In the genomic region with DNA sequence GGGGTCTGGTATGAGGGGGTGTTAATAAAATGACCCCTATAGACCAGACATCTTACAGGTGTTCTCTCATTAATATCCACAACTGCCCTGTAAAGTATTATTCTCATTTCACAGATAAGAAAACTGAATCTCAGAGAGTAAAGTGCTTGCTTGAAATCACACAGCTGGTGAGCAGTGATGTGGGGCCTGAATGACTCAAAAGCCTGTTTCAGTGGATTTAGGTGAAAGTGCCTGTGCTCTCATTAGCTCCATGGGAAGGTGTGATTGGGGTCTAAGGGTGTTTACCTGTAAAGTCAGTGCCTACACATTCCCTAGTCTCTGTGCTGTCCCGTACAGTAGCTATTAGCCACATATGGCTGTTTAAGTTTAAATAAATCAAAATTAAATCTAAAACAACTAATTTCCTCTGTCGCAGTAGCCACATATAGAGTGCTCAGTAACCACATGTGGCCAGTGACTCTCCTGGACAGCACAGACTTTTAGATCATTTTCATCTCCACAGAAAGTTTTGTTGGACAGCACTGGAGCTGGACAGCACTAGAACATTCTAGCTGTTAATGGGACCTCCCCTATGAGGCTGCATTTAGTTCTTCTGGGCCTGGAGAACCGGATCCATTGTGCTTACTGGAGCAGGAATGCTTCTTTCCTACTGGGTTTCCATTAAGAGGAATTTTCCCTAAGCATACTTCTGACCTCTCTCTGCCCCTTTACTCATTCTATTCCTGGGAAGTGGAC, we compare ENCODE assay signal across 1 cellular context.
TF ChIP-seq lines count a peak whose summit lies in the region.

No MANE protein-coding gene starts in this region.

TF ChIP-seq in GM12878, 131 proteins besides CTCF, POLR2A, EP300 and RAD21 (continued from another document and continues in another):
- TF ChIP-seq, protein P1, sequence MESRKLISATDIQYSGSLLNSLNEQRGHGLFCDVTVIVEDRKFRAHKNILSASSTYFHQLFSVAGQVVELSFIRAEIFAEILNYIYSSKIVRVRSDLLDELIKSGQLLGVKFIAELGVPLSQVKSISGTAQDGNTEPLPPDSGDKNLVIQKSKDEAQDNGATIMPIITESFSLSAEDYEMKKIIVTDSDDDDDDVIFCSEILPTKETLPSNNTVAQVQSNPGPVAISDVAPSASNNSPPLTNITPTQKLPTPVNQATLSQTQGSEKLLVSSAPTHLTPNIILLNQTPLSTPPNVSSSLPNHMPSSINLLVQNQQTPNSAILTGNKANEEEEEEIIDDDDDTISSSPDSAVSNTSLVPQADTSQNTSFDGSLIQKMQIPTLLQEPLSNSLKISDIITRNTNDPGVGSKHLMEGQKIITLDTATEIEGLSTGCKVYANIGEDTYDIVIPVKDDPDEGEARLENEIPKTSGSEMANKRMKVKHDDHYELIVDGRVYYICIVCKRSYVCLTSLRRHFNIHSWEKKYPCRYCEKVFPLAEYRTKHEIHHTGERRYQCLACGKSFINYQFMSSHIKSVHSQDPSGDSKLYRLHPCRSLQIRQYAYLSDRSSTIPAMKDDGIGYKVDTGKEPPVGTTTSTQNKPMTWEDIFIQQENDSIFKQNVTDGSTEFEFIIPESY (IDR thresholded peaks at IDR 0.05), result no peak
- TF ChIP-seq CBX3 (IDR thresholded peaks at IDR 0.05; ENCODE audit: borderline replicate concordance, low read depth), result no peak
- TF ChIP-seq IKZF1 (conservative IDR thresholded peaks at IDR 0.05), result peak; percentile 37; the same call in 1 of the 2 replicates
- TF ChIP-seq JUND (IDR thresholded peaks at IDR 0.05; ENCODE audit: low read depth, low read length), result no peak
- TF ChIP-seq SIX5 (IDR thresholded peaks at IDR 0.05; ENCODE audit: low read depth, low read length, severe bottlenecking), result no peak
- peak; percentile 73 for TF ChIP-seq RUNX3 (IDR thresholded peaks at IDR 0.05; ENCODE audit: low read length)
- peak; percentile 86 for TF ChIP-seq BCL11A (IDR thresholded peaks at IDR 0.05; ENCODE audit: low read depth, low read length)
- TF ChIP-seq, protein P2, sequence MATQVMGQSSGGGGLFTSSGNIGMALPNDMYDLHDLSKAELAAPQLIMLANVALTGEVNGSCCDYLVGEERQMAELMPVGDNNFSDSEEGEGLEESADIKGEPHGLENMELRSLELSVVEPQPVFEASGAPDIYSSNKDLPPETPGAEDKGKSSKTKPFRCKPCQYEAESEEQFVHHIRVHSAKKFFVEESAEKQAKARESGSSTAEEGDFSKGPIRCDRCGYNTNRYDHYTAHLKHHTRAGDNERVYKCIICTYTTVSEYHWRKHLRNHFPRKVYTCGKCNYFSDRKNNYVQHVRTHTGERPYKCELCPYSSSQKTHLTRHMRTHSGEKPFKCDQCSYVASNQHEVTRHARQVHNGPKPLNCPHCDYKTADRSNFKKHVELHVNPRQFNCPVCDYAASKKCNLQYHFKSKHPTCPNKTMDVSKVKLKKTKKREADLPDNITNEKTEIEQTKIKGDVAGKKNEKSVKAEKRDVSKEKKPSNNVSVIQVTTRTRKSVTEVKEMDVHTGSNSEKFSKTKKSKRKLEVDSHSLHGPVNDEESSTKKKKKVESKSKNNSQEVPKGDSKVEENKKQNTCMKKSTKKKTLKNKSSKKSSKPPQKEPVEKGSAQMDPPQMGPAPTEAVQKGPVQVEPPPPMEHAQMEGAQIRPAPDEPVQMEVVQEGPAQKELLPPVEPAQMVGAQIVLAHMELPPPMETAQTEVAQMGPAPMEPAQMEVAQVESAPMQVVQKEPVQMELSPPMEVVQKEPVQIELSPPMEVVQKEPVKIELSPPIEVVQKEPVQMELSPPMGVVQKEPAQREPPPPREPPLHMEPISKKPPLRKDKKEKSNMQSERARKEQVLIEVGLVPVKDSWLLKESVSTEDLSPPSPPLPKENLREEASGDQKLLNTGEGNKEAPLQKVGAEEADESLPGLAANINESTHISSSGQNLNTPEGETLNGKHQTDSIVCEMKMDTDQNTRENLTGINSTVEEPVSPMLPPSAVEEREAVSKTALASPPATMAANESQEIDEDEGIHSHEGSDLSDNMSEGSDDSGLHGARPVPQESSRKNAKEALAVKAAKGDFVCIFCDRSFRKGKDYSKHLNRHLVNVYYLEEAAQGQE (IDR thresholded peaks at IDR 0.05; ENCODE audit: low read depth, low read length), result peak; percentile 65; the same call in 1 of the 2 replicates
- TF ChIP-seq NR2F1 (conservative IDR thresholded peaks at IDR 0.05), result no peak
- TF ChIP-seq PAX5 (IDR thresholded peaks at IDR 0.05; ENCODE audit: borderline replicate concordance, low read depth, low read length), result peak; percentile 81; the same call in 1 of the 2 replicates
- no peak for TF ChIP-seq ASH2L (IDR thresholded peaks at IDR 0.05; ENCODE audit: borderline replicate concordance, low read depth)
- no peak for TF ChIP-seq HCFC1 (IDR thresholded peaks at IDR 0.05; ENCODE audit: low read length)
- 0 out of 2 replicates have a peak, but pooled peaks have one; percentile 32 for TF ChIP-seq TBL1XR1 (IDR thresholded peaks at IDR 0.05; ENCODE audit: low read depth, low read length)
- TF ChIP-seq NFIC (IDR thresholded peaks at IDR 0.05; ENCODE audit: low read depth, low read length), result 0 out of 2 replicates have a peak, but pooled peaks have one; percentile 27
- TF ChIP-seq, protein P3, sequence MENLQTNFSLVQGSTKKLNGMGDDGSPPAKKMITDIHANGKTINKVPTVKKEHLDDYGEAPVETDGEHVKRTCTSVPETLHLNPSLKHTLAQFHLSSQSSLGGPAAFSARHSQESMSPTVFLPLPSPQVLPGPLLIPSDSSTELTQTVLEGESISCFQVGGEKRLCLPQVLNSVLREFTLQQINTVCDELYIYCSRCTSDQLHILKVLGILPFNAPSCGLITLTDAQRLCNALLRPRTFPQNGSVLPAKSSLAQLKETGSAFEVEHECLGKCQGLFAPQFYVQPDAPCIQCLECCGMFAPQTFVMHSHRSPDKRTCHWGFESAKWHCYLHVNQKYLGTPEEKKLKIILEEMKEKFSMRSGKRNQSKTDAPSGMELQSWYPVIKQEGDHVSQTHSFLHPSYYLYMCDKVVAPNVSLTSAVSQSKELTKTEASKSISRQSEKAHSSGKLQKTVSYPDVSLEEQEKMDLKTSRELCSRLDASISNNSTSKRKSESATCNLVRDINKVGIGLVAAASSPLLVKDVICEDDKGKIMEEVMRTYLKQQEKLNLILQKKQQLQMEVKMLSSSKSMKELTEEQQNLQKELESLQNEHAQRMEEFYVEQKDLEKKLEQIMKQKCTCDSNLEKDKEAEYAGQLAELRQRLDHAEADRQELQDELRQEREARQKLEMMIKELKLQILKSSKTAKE (IDR thresholded peaks at IDR 0.05; ENCODE audit: low read depth, poor library complexity, severe bottlenecking), result peak; percentile 52
- no peak for TF ChIP-seq CREB1 (IDR thresholded peaks at IDR 0.05; ENCODE audit: low read depth)
- TF ChIP-seq TCF12 (IDR thresholded peaks at IDR 0.05; ENCODE audit: low read depth, low read length), result peak; percentile 93
- peak; percentile 73 for TF ChIP-seq JUNB (IDR thresholded peaks at IDR 0.05)
- TF ChIP-seq ZNF687 (IDR thresholded peaks at IDR 0.05), result peak; percentile 52; the same call in 1 of the 2 replicates
- no peak for TF ChIP-seq RFX5 (IDR thresholded peaks at IDR 0.05; ENCODE audit: low read depth, low read length)
- TF ChIP-seq CREM (IDR thresholded peaks at IDR 0.05; ENCODE audit: low read depth), result peak; percentile 24; the same call in 1 of the 2 replicates
- TF ChIP-seq KLF5 (IDR thresholded peaks at IDR 0.05; ENCODE audit: partially characterized antibody), result no peak
- no peak for TF ChIP-seq CHD1 (IDR thresholded peaks at IDR 0.05; ENCODE audit: low read depth, low read length)
- TF ChIP-seq IRF4 (IDR thresholded peaks at IDR 0.05; ENCODE audit: low read depth, low read length), result peak; percentile 73
- TF ChIP-seq KDM1A (IDR thresholded peaks at IDR 0.05; ENCODE audit: borderline replicate concordance), result no peak
- TF ChIP-seq MTA2 (IDR thresholded peaks at IDR 0.05; ENCODE audit: low read depth), result peak; percentile 87
- TF ChIP-seq CBX5 (IDR thresholded peaks at IDR 0.05; ENCODE audit: low read depth), result peak; percentile 40; the same call in 1 of the 2 replicates
- peak; percentile 88 for TF ChIP-seq ZNF24 (IDR thresholded peaks at IDR 0.05)
- TF ChIP-seq, protein P4, sequence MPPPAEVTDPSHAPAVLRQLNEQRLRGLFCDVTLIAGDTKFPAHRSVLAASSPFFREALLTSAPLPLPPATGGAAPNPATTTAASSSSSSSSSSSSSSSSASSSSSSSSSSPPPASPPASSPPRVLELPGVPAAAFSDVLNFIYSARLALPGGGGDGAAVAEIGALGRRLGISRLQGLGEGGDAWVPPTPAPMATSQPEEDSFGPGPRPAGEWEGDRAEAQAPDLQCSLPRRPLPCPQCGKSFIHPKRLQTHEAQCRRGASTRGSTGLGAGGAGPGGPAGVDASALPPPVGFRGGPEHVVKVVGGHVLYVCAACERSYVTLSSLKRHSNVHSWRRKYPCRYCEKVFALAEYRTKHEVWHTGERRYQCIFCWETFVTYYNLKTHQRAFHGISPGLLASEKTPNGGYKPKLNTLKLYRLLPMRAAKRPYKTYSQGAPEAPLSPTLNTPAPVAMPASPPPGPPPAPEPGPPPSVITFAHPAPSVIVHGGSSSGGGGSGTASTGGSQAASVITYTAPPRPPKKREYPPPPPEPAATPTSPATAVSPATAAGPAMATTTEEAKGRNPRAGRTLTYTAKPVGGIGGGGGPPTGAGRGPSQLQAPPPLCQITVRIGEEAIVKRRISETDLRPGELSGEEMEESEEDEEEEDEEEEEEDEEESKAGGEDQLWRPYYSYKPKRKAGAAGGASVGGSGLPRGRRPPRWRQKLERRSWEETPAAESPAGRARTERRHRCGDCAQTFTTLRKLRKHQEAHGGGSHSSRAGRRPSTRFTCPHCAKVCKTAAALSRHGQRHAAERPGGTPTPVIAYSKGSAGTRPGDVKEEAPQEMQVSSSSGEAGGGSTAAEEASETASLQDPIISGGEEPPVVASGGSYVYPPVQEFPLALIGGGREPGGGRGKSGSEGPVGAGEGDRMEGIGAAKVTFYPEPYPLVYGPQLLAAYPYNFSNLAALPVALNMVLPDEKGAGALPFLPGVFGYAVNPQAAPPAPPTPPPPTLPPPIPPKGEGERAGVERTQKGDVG (CRISPR knock-in tag; IDR thresholded peaks at IDR 0.05), result no peak
- TF ChIP-seq IKZF2 (IDR thresholded peaks at IDR 0.05), result peak; percentile 63 to 64; a peak in 3 of 4 replicates
- no peak for TF ChIP-seq ZNF384 (IDR thresholded peaks at IDR 0.05; ENCODE audit: borderline replicate concordance, low read depth, low read length)
- peak; percentile 45; the same call in 1 of the 2 replicates for TF ChIP-seq ATF7 (IDR thresholded peaks at IDR 0.05; ENCODE audit: low read depth)
- TF ChIP-seq MEF2B (IDR thresholded peaks at IDR 0.05; ENCODE audit: partially characterized antibody, poor library complexity, severe bottlenecking), result no peak
- TF ChIP-seq MEF2A (IDR thresholded peaks at IDR 0.05; ENCODE audit: insufficient read depth, low read depth, low read length), result no peak
- peak; percentile 92 for TF ChIP-seq HSF1 (IDR thresholded peaks at IDR 0.05; ENCODE audit: low read depth, low read length)
- TF ChIP-seq DPF2 (IDR thresholded peaks at IDR 0.05), result peak; percentile 64; the same call in 1 of the 2 replicates
- TF ChIP-seq RCOR1 (conservative IDR thresholded peaks at IDR 0.05; ENCODE audit: low read depth, low read length), result no peak
- no peak for TF ChIP-seq SUPT20H (IDR thresholded peaks at IDR 0.05; ENCODE audit: borderline replicate concordance, control insufficient read depth, low read depth, low read length)
- TF ChIP-seq SRF (IDR thresholded peaks at IDR 0.05; ENCODE audit: low read depth in 2 of 2, low read length in 2 of 2), result no peak
- 0 out of 2 replicates have a peak, but pooled peaks have one; percentile 43 for TF ChIP-seq EED (IDR thresholded peaks at IDR 0.05; ENCODE audit: low read depth)
- TF ChIP-seq FOXM1 (IDR thresholded peaks at IDR 0.05; ENCODE audit: low read depth, low read length), result peak; percentile 38; the same call in 1 of the 2 replicates
- TF ChIP-seq, protein P5, sequence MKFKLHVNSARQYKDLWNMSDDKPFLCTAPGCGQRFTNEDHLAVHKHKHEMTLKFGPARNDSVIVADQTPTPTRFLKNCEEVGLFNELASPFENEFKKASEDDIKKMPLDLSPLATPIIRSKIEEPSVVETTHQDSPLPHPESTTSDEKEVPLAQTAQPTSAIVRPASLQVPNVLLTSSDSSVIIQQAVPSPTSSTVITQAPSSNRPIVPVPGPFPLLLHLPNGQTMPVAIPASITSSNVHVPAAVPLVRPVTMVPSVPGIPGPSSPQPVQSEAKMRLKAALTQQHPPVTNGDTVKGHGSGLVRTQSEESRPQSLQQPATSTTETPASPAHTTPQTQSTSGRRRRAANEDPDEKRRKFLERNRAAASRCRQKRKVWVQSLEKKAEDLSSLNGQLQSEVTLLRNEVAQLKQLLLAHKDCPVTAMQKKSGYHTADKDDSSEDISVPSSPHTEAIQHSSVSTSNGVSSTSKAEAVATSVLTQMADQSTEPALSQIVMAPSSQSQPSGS (IDR thresholded peaks at IDR 0.05; ENCODE audit: low read length), result peak; percentile 69; the same call in 1 of the 2 replicates
